ENCODE assay signal across 9 cellular contexts in the genomic region with DNA sequence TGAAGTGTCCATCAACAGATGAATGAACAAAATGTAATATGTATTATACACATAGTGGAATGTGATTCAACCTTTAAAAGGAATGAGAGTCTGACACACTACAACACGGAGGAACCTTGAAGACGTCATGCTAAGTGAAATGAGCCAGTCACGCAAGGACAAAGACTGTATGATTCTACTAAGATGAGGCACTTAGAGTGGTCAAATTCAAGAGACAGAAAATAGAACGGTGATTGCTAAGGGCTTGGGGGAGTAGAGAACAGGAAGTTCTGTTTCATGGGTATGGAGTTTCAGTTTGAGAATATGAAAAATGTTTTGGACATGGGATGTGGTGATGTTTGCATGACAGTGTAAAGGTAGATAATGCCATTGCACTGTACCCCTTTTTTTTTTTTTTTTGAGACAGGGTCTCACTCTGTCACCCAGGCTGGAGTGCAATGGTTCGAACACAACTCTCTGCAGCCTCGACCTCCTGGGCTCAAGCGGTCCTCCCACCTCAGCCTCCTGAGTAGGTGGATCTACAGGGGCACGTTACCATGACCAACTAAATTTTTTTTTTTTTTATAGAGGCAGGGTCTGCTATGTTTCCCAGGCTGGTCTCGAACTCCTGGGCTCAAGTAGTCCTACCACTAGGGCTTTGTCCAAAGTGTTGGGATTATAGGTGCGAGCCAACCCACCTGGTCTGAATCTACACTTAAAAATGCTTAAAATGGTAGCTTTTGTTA. TPM values are rescaled to one million over a fixed set of nuclear protein-coding genes. Genes with fewer than 3 reads are reported as not detected.
DNase-seq lines count a peak whose midpoint lies in the region; ATAC-seq and TF ChIP-seq lines count a peak whose summit lies in the region.
"Had no signal": no experiment of that assay in that cellular context is flagged by ENCODE, and none has a peak within 500 bp of the region (broad histone marks: within the 10 kb centered on the region; RNA-seq: fewer than 3 reads in every experiment).

No MANE protein-coding gene starts in this region.

- peaks cover 19% of the 10 kb centered on the region for H3K27me3 Mint-ChIP-seq in MCF 10A (ENCODE audit: insufficient read depth, unreplicated experiment)
- H3K27me3 Mint-ChIP-seq in stimulated activated naive CD8-positive, alpha-beta T cell treated with anti-CD3 and anti-CD28 coated beads, Interleukin-15, amount 100 ng/mL, for 72 hours, result no peaks in the 10 kb centered on the region

- H3K18ac ChIP-seq in trophoblast cell (ENCODE audit: low read length), result no peak overlapping the region

- H3K27me3 ChIP-seq in breast epithelium, result no peaks in the 10 kb centered on the region
- H3K27me3 ChIP-seq in SU-DHL-6 (ENCODE audit: low read length), result no peaks in the 10 kb centered on the region
- H3K27me3 ChIP-seq in trophoblast cell (ENCODE audit: insufficient read depth, low read length), result no peaks in the 10 kb centered on the region

- no peaks in the 10 kb centered on the region for H3K79me2 ChIP-seq in SU-DHL-6 (ENCODE audit: insufficient read depth, low read length)
- H3K79me2 ChIP-seq in trophoblast cell (ENCODE audit: control insufficient read depth, insufficient read depth, low read length, poor library complexity), result peaks cover 5% of the 10 kb centered on the region

- WGBS in trophoblast cell (ENCODE audit: extremely low coverage, insufficient coverage, insufficient read length), result no CpG with 5 or more reads among the region's 10 CpGs

- no peak overlapping the region for H2BK12ac ChIP-seq in trophoblast cell (ENCODE audit: low read length)

- H3K4me3 Mint-ChIP-seq in MCF 10A (ENCODE audit: unreplicated experiment), result no peak overlapping the region
- peak overlapping the region; percentile 84 to 91 for H3K4me3 Mint-ChIP-seq in stimulated activated naive CD8-positive, alpha-beta T cell treated with anti-CD3 and anti-CD28 coated beads, Interleukin-15, amount 100 ng/mL, for 72 hours

- no peak overlapping the region for H2AK5ac ChIP-seq in trophoblast cell (ENCODE audit: low read length)

- H3K14ac ChIP-seq in trophoblast cell (ENCODE audit: low read length), result no peak overlapping the region

- H3K27ac Mint-ChIP-seq in MCF 10A (ENCODE audit: low read depth, unreplicated experiment), result no peak overlapping the region
- peak overlapping the region in 1 of 2 donors; percentile 94 for H3K27ac Mint-ChIP-seq in stimulated activated naive CD8-positive, alpha-beta T cell treated with anti-CD3 and anti-CD28 coated beads, Interleukin-15, amount 100 ng/mL, for 72 hours

- no peak overlapping the region for H4K8ac ChIP-seq in trophoblast cell (ENCODE audit: low read depth, low read length)

- no peak overlapping the region for H3K4ac ChIP-seq in trophoblast cell (ENCODE audit: low read depth, low read length)

- H3K36me3 Mint-ChIP-seq in MCF 10A (ENCODE audit: insufficient read depth, unreplicated experiment), result no peaks in the 10 kb centered on the region

- POLR2A ChIA-PET in MCF 10A (lab: Yijun Ruan, JAX), result interaction anchor here (0.6 kb wide), 1 partner anchor 108 kb away, joined by 4 read pairs; no protein-coding TSS in a partner anchor

- H3F3A ChIP-seq in SU-DHL-6 (ENCODE audit: insufficient read depth), result 0 out of 2 replicates have a peak, but pooled peaks cover 5% of the 10 kb centered on the region

- H4K91ac ChIP-seq in trophoblast cell (ENCODE audit: low read depth, low read length), result no peak overlapping the region

- H3K4me3 ChIP-seq in breast epithelium (no peak overlapping the region), SU-DHL-6 (ENCODE audit: insufficient read depth, low read length, poor library complexity, severe bottlenecking) (no peak overlapping the region), trophoblast cell (ENCODE audit: low read depth, low read length) (no peak overlapping the region)

- TF ChIP-seq CTCF in breast epithelium (IDR thresholded peaks at IDR 0.05) (no peak), MCF 10A (IDR thresholded peaks at IDR 0.05; ENCODE audit: unreplicated experiment) (no peak), SU-DHL-6 (IDR thresholded peaks at IDR 0.05; ENCODE audit: insufficient read depth, low read length, poor library complexity, severe bottlenecking) (no peak)

- no peak overlapping the region for H3K27ac ChIP-seq in breast epithelium
- H3K27ac ChIP-seq in SU-DHL-6 (ENCODE audit: low read depth, low read length), result no peak overlapping the region
- no peak overlapping the region for H3K27ac ChIP-seq in trophoblast cell (ENCODE audit: low read depth, low read length)

- no peak for TF ChIP-seq POLR2A in breast epithelium (IDR thresholded peaks at IDR 0.05)

- H3K4me1 ChIP-seq in breast epithelium (peaks cover 0 to 10% of the 10 kb centered on the region in 2 donors), trophoblast cell (ENCODE audit: control insufficient read depth in 1 of 2, insufficient read depth in 2 of 2, low read length in 2 of 2) (peaks cover 21 to 24% of the 10 kb centered on the region in 2 experiments)

- H3K36me3 ChIP-seq in breast epithelium, result no peaks in the 10 kb centered on the region
- no peaks in the 10 kb centered on the region for H3K36me3 ChIP-seq in SU-DHL-6 (ENCODE audit: low read length)
- no peaks in the 10 kb centered on the region for H3K36me3 ChIP-seq in trophoblast cell (ENCODE audit: control insufficient read depth in 1 of 2, insufficient read depth in 2 of 2, low read length in 2 of 2)

- H2BK120ac ChIP-seq in trophoblast cell (ENCODE audit: insufficient read depth, low read length, poor library complexity), result no peak overlapping the region

- H3K23ac ChIP-seq in trophoblast cell (ENCODE audit: low read length), result no peak overlapping the region

- CTCF ChIA-PET in MCF 10A (lab: Yijun Ruan, JAX), result interaction anchor here (0.6 kb wide), 1 partner anchor 84 kb away, joined by 3 read pairs; no protein-coding TSS in a partner anchor

- H3K9me2 ChIP-seq in SU-DHL-6 (replicated peaks; ENCODE audit: insufficient read depth, low read length), result no peaks in the 10 kb centered on the region

- intact Hi-C loops in breast epithelium (cut with DNase I; ENCODE audit: low total_unique reads), result no loop called here
- intact Hi-C loops in MCF 10A (cut with micrococcal nuclease), result no loop called here

- no peak overlapping the region for H2BK5ac ChIP-seq in trophoblast cell (ENCODE audit: low read depth, low read length, poor library complexity)

- H3K4me1 Mint-ChIP-seq in MCF 10A (ENCODE audit: insufficient read depth, unreplicated experiment), result peaks cover 7% of the 10 kb centered on the region
- H3K4me1 Mint-ChIP-seq in stimulated activated naive CD8-positive, alpha-beta T cell treated with anti-CD3 and anti-CD28 coated beads, Interleukin-15, amount 100 ng/mL, for 72 hours, result peaks cover 88% of the 10 kb centered on the region

- BruUV-seq in MCF 10A (replicated peaks; lab: Mats Ljungman, UMichigan), result no TSS peak

- H3K4me2 ChIP-seq in SU-DHL-6 (ENCODE audit: low read depth, low read length, poor library complexity, severe bottlenecking) (peak overlapping the region; percentile 23), trophoblast cell (ENCODE audit: low read length) (no peak overlapping the region)

- no peaks in the 10 kb centered on the region for H3K9me3 Mint-ChIP-seq in MCF 10A (ENCODE audit: unreplicated experiment)
- no peaks in the 10 kb centered on the region for H3K9me3 Mint-ChIP-seq in stimulated activated naive CD8-positive, alpha-beta T cell treated with anti-CD3 and anti-CD28 coated beads, Interleukin-15, amount 100 ng/mL, for 72 hours

- DNase-seq in breast epithelium (ENCODE audit: low spot score in 2 of 2), result peak; percentile 6
- no peak for DNase-seq in MCF 10A (ENCODE audit: unreplicated experiment)
- no peak for DNase-seq in stimulated activated naive CD8-positive, alpha-beta T cell treated with anti-CD3 and anti-CD28 coated beads, Interleukin-15, amount 100 ng/mL, for 72 hours
- no peak for DNase-seq in NCI-H2081 treated with DMSO at 0.1 percent for 48 hours (lab: John Stamatoyannopoulos, UW)
- no peak for DNase-seq in trophoblast cell
- no peak for DNase-seq in SIG-M5 (lab: John Stamatoyannopoulos, UW)
- DNase-seq: NCI-H1092 had no signal

- H3K9me3 ChIP-seq in breast epithelium (no peaks in the 10 kb centered on the region), SU-DHL-6 (ENCODE audit: insufficient read depth, low read length) (no peaks in the 10 kb centered on the region), trophoblast cell (ENCODE audit: insufficient read depth, low read depth, low read length) (peaks cover 3% of the 10 kb centered on the region)

- H4K20me1 ChIP-seq in SU-DHL-6 (ENCODE audit: low read depth, low read length), result no peaks in the 10 kb centered on the region

- H3K9ac ChIP-seq in SU-DHL-6 (ENCODE audit: low read length) (no peak overlapping the region), trophoblast cell (ENCODE audit: low read length) (no peak overlapping the region)

- peak; percentile 29 for ATAC-seq in HG03039 (IDR thresholded peaks at IDR 0.05; ENCODE audit: unreplicated experiment)
- ATAC-seq in stimulated activated naive CD8-positive, alpha-beta T cell treated with anti-CD3 and anti-CD28 coated beads, Interleukin-15, amount 100 ng/mL, for 72 hours, result no peak

- H2AFZ ChIP-seq in SU-DHL-6 (ENCODE audit: low read depth, low read length, severe bottlenecking), result no peak overlapping the region
- no peak overlapping the region for H2AFZ ChIP-seq in trophoblast cell (ENCODE audit: insufficient read depth, low read length, poor library complexity)

- H3K79me1 ChIP-seq in trophoblast cell (ENCODE audit: low read length), result peaks cover 13% of the 10 kb centered on the region

- no peak overlapping the region for H4K12ac ChIP-seq in trophoblast cell (ENCODE audit: low read depth, low read length)

RNA-seq across cellular contexts. Expression of gene CCDC102A, which starts 2.9 kb away (rescaled TPM):
- total RNA-seq in breast epithelium (10 to 100 TPM in 2 of 3 donors, 1 to 10 TPM in 1; 6.7 to 15.1 (median 12.1) TPM), MCF 10A (2022) (3.8 and 4.1 TPM in 2 replicates)
- 7.7 and 8.5 TPM in 2 replicates for polyA plus RNA-seq in trophoblast cell (2013)

RNA-seq across cellular contexts. Expression of gene ADGRG5, which starts 3.2 kb away (rescaled TPM):
- 1 to 10 TPM in 1 of 3 donors, under 1 TPM in 1, not detected in 1; 0.66 to 1.0 TPM for total RNA-seq in breast epithelium
- not detected in 2 replicates for total RNA-seq in MCF 10A (2022)
- polyA plus RNA-seq in trophoblast cell (2013), result 3.8 and 3.9 TPM in 2 replicates

RNA-seq across cellular contexts. Expression of gene DOK4, which starts 52.9 kb away (rescaled TPM):
- 10 to 100 TPM; 13.1 to 20.3 (median 17.6) TPM for total RNA-seq in breast epithelium
- total RNA-seq in MCF 10A (2022), result 6.4 and 7.5 TPM in 2 replicates
- polyA plus RNA-seq in trophoblast cell (2013), result 407 and 429 TPM in 2 replicates

Comparison
In these comparisons a context has a peak if more than half of its experiments do, and no peak if none do; other contexts are left out.
1. DNase-seq: peak in breast epithelium (2 of 2); none in MCF 10A (single experiment), stimulated activated naive CD8-positive, alpha-beta T cell treated with anti-CD3 and anti-CD28 coated beads, Interleukin-15, amount 100 ng/mL, for 72 hours (0 of 2), NCI-H2081 treated with DMSO at 0.1 percent for 48 hours (single experiment), trophoblast cell (0 of 2) and SIG-M5 (single experiment).